ENCODE assay signal across 21 cellular contexts in the genomic region with DNA sequence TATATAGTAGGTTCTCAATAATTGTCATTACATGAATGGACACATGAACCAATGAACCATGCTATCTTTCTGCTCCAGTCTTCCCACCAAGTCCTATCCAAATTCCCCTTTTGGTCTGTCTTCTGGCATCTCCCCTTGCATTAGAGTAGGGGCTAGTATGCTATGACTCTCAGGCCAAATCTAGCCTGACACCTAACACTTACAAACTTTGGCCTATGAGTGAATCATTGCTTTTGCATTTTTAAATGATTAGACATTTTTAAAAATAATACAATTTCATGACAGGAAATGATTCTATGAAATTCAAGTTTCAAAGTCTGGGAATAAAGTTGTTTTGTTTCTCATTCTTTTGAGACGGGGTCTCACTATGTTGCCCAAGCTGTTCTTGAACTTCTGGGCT.
"Had no signal": no experiment of that assay in that cellular context is flagged by ENCODE, and none has a peak within 500 bp of the region (broad histone marks: within the 10 kb centered on the region; RNA-seq: fewer than 3 reads in every experiment).

No MANE protein-coding gene starts in this region.

- ATAC-seq: activated CD4-positive, alpha-beta T cell treated with anti-CD3 and anti-CD28 coated beads for 36 hours; body of pancreas; esophagus mucosa; right cardiac atrium; stimulated activated naive CD8-positive, alpha-beta T cell treated with anti-CD3 and anti-CD28 coated beads, Interleukin-15, amount 100 ng/mL, for 72 hours had no signal

- H3K27ac ChIP-seq: body of pancreas, left ventricle myocardium inferior, prostate gland, suprapubic skin had no signal

- H3K36me3 ChIP-seq: left ventricle myocardium inferior, prostate gland, suprapubic skin had no signal

- H3K4me3 ChIP-seq: body of pancreas, left ventricle myocardium inferior, prostate gland, suprapubic skin had no signal

- H3K4me1 ChIP-seq: prostate gland had no signal

- H3K27me3 ChIP-seq: body of pancreas, suprapubic skin had no signal

- DNase-seq: activated CD4-positive, alpha-beta T cell treated with anti-CD3 and anti-CD28 coated beads for 36 hours; activated CD4-positive, alpha-beta T cell treated with anti-CD3 and anti-CD28 coated beads, Interleukin-2, amount 50 U/mL, for 48 hours; activated T-cell treated with anti-CD3 and anti-CD28 coated beads for 4 hours; body of pancreas; central memory CD4-positive, alpha-beta T cell; cortex of kidney; foreskin melanocyte; head of caudate nucleus; kidney; left ventricle myocardium inferior; mammary epithelial cell; midbrain; right cardiac atrium; small intestine; stimulated activated CD4-positive, alpha-beta T cell treated with anti-CD3 and anti-CD28 coated beads, Interleukin-15, amount 100 ng/mL, for 24 hours; stimulated activated CD4-positive, alpha-beta T cell treated with anti-CD3 and anti-CD28 coated beads, Interleukin-2, amount 100 ng/mL, for 48 hours; stimulated activated naive CD8-positive, alpha-beta T cell treated with anti-CD3 and anti-CD28 coated beads, Interleukin-15, amount 100 ng/mL, for 72 hours; SW 1271 had no signal

- H3K9me3 ChIP-seq: body of pancreas, left ventricle myocardium inferior, prostate gland, suprapubic skin had no signal
